ENCODE assay signal across 1 cellular context in the genomic region with DNA sequence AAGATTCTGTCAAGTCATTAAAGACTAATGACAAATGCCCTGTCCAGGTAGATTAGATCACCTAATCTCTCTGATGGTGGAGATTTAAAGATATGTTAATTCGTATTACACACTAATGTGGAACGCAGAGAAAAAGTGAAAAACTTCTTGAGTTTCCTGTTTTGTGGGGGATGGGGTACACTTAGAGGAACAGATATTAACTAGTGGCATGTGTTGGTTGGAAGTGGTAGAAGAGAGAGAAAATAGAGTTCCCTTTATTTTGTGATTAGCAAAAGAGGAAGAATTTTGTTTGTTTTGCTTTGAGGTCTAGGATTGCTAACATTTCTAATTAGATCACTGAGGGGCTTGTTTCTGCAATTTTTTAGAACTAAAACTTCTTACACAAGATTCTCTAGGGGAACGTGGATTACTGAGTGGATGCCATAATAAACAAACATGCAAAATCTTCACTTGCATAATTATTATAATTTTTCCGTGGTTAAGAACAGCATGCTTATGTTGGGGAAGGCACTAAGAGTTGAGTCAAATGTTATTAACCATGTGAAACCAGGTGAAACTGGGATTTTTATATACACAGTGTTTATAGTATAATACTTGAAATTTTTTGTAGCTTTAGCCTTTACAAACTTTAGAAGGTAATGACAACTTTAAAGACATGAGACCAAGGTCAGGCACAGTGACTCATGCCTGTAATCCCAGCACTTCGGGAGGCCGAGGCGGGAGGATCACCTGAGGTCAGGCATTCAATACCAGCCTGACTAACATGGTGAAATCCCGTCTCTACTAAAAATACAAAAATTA.
TF ChIP-seq lines count a peak whose summit lies in the region.

No MANE protein-coding gene starts in this region.

TF ChIP-seq in GM12878, 131 proteins besides CTCF, POLR2A, EP300 and RAD21 (continued from another document):
- TF ChIP-seq KLF5 (IDR thresholded peaks at IDR 0.05; ENCODE audit: partially characterized antibody) (no peak), CREM (IDR thresholded peaks at IDR 0.05; ENCODE audit: low read depth) (no peak), MTA3 (IDR thresholded peaks at IDR 0.05; ENCODE audit: borderline replicate concordance, low read length) (peak; percentile 43; the same call in 1 of the 2 replicates), SPI1 (IDR thresholded peaks at IDR 0.05; ENCODE audit: borderline replicate concordance, insufficient read depth, low read depth, low read length) (peak; percentile 55; the same call in 1 of the 2 replicates), ASH2L (IDR thresholded peaks at IDR 0.05; ENCODE audit: borderline replicate concordance, low read depth) (no peak), TCF7 (IDR thresholded peaks at IDR 0.05; ENCODE audit: borderline replicate concordance) (no peak), IKZF2 (IDR thresholded peaks at IDR 0.05) (peak in 1 of 2 experiments; percentile 36; a peak in 2 of 4 replicates), DPF2 (IDR thresholded peaks at IDR 0.05) (peak; percentile 40), CBX3 (IDR thresholded peaks at IDR 0.05; ENCODE audit: borderline replicate concordance, low read depth) (no peak), RAD51 (IDR thresholded peaks at IDR 0.05) (peak; percentile 7; the same call in 1 of the 2 replicates), PAX5 (IDR thresholded peaks at IDR 0.05; ENCODE audit: borderline replicate concordance, low read depth, low read length) (no peak), ESRRA (IDR thresholded peaks at IDR 0.05; ENCODE audit: low read length) (no peak; the same call in 1 of the 2 replicates), YY1 (IDR thresholded peaks at IDR 0.05; ENCODE audit: low read depth, low read length) (no peak), ZNF207 (IDR thresholded peaks at IDR 0.05; ENCODE audit: borderline replicate concordance) (no peak), HDGF (IDR thresholded peaks at IDR 0.05) (no peak), NFYA (IDR thresholded peaks at IDR 0.05; ENCODE audit: borderline replicate concordance, low read depth, low read length) (no peak), ETV6 (conservative IDR thresholded peaks at IDR 0.05 in 1 of 2, IDR thresholded peaks at IDR 0.05 in 1 of 2; ENCODE audit: borderline replicate concordance in 1 of 2, low read depth in 1 of 2) (no peak)
- TF ChIP-seq, protein P1, sequence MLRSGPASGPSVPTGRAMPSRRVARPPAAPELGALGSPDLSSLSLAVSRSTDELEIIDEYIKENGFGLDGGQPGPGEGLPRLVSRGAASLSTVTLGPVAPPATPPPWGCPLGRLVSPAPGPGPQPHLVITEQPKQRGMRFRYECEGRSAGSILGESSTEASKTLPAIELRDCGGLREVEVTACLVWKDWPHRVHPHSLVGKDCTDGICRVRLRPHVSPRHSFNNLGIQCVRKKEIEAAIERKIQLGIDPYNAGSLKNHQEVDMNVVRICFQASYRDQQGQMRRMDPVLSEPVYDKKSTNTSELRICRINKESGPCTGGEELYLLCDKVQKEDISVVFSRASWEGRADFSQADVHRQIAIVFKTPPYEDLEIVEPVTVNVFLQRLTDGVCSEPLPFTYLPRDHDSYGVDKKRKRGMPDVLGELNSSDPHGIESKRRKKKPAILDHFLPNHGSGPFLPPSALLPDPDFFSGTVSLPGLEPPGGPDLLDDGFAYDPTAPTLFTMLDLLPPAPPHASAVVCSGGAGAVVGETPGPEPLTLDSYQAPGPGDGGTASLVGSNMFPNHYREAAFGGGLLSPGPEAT (IDR thresholded peaks at IDR 0.05; ENCODE audit: low read depth): peak; percentile 38; the same call in 1 of the 2 replicates
- TF ChIP-seq, protein P2, sequence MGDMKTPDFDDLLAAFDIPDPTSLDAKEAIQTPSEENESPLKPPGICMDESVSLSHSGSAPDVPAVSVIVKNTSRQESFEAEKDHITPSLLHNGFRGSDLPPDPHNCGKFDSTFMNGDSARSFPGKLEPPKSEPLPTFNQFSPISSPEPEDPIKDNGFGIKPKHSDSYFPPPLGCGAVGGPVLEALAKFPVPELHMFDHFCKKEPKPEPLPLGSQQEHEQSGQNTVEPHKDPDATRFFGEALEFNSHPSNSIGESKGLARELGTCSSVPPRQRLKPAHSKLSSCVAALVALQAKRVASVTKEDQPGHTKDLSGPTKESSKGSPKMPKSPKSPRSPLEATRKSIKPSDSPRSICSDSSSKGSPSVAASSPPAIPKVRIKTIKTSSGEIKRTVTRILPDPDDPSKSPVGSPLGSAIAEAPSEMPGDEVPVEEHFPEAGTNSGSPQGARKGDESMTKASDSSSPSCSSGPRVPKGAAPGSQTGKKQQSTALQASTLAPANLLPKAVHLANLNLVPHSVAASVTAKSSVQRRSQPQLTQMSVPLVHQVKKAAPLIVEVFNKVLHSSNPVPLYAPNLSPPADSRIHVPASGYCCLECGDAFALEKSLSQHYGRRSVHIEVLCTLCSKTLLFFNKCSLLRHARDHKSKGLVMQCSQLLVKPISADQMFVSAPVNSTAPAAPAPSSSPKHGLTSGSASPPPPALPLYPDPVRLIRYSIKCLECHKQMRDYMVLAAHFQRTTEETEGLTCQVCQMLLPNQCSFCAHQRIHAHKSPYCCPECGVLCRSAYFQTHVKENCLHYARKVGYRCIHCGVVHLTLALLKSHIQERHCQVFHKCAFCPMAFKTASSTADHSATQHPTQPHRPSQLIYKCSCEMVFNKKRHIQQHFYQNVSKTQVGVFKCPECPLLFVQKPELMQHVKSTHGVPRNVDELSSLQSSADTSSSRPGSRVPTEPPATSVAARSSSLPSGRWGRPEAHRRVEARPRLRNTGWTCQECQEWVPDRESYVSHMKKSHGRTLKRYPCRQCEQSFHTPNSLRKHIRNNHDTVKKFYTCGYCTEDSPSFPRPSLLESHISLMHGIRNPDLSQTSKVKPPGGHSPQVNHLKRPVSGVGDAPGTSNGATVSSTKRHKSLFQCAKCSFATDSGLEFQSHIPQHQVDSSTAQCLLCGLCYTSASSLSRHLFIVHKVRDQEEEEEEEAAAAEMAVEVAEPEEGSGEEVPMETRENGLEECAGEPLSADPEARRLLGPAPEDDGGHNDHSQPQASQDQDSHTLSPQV (IDR thresholded peaks at IDR 0.05): 0 out of 2 replicates have a peak, but pooled peaks have one; percentile 19
- TF ChIP-seq, protein P3, sequence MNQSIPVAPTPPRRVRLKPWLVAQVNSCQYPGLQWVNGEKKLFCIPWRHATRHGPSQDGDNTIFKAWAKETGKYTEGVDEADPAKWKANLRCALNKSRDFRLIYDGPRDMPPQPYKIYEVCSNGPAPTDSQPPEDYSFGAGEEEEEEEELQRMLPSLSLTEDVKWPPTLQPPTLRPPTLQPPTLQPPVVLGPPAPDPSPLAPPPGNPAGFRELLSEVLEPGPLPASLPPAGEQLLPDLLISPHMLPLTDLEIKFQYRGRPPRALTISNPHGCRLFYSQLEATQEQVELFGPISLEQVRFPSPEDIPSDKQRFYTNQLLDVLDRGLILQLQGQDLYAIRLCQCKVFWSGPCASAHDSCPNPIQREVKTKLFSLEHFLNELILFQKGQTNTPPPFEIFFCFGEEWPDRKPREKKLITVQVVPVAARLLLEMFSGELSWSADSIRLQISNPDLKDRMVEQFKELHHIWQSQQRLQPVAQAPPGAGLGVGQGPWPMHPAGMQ (IDR thresholded peaks at IDR 0.05; ENCODE audit: borderline replicate concordance): no peak
- TF ChIP-seq, protein P4, sequence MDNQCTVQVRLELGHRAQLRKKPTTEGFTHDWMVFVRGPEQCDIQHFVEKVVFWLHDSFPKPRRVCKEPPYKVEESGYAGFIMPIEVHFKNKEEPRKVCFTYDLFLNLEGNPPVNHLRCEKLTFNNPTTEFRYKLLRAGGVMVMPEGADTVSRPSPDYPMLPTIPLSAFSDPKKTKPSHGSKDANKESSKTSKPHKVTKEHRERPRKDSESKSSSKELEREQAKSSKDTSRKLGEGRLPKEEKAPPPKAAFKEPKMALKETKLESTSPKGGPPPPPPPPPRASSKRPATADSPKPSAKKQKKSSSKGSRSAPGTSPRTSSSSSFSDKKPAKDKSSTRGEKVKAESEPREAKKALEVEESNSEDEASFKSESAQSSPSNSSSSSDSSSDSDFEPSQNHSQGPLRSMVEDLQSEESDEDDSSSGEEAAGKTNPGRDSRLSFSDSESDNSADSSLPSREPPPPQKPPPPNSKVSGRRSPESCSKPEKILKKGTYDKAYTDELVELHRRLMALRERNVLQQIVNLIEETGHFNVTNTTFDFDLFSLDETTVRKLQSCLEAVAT (IDR thresholded peaks at IDR 0.05): peak; percentile 22; the same call in 1 of the 2 replicates
- TF ChIP-seq, protein P5, sequence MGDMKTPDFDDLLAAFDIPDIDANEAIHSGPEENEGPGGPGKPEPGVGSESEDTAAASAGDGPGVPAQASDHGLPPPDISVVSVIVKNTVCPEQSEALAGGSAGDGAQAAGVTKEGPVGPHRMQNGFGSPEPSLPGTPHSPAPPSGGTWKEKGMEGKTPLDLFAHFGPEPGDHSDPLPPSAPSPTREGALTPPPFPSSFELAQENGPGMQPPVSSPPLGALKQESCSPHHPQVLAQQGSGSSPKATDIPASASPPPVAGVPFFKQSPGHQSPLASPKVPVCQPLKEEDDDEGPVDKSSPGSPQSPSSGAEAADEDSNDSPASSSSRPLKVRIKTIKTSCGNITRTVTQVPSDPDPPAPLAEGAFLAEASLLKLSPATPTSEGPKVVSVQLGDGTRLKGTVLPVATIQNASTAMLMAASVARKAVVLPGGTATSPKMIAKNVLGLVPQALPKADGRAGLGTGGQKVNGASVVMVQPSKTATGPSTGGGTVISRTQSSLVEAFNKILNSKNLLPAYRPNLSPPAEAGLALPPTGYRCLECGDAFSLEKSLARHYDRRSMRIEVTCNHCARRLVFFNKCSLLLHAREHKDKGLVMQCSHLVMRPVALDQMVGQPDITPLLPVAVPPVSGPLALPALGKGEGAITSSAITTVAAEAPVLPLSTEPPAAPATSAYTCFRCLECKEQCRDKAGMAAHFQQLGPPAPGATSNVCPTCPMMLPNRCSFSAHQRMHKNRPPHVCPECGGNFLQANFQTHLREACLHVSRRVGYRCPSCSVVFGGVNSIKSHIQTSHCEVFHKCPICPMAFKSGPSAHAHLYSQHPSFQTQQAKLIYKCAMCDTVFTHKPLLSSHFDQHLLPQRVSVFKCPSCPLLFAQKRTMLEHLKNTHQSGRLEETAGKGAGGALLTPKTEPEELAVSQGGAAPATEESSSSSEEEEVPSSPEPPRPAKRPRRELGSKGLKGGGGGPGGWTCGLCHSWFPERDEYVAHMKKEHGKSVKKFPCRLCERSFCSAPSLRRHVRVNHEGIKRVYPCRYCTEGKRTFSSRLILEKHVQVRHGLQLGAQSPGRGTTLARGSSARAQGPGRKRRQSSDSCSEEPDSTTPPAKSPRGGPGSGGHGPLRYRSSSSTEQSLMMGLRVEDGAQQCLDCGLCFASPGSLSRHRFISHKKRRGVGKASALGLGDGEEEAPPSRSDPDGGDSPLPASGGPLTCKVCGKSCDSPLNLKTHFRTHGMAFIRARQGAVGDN (IDR thresholded peaks at IDR 0.05): 0 out of 2 replicates have a peak, but pooled peaks have one; percentile 7
